Comparison of ENCODE assay signal across 8 cellular contexts in the genomic region with DNA sequence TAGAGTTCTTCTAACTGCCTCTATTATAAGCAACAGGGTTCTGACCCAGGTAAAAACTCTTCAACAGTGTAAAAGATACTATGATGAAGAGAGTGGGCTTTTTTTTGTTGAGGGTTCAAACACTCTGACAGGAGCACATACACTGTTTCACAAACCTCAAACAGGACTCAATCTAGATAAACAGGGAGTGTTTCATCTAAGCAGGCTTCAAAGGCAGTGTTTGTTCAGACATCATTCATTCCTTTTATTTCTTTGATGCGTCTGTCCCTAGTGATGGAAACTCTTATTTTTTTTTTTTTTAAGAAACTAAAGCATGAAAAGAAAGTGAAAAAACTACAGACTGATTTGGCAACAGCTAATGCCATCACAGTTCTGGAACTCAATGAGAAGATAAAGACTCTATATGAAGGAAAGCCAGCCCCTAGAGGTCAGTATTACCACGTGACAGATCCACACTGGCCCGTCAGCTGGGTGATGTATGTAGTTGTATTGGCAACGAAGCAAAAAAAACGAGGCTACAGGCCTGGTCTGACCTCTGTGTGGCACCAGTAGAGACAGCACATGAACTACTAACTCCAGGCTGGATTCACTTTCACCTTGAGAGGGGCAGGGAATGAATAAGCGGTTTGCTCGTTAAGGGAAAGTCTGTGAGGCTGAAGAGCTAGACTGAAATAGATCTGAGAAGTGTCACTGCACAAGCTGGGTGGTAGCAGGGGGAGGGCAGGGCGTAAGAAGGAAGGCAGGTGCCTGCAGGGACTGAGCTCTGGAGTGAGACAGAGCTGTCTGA.
DNase-seq lines count a peak whose midpoint lies in the region; ATAC-seq and TF ChIP-seq lines count a peak whose summit lies in the region.

No MANE protein-coding gene starts in this region.

- peak; percentile 91 for ATAC-seq in GM18505 (IDR thresholded peaks at IDR 0.05; ENCODE audit: unreplicated experiment)
- ATAC-seq in HG02759 (IDR thresholded peaks at IDR 0.05; ENCODE audit: unreplicated experiment) = peak; percentile 90
- peak; percentile 79 for ATAC-seq in esophagus mucosa

- TF ChIP-seq POLR2A in GM18505 (IDR thresholded peaks at IDR 0.05; ENCODE audit: borderline replicate concordance, extremely low read depth, insufficient read depth, insufficient read length) (no peak), lower leg skin (IDR thresholded peaks at IDR 0.05) (no peak)

- no peak overlapping the region for H3K27ac Mint-ChIP-seq in nephron

- H3K27me3 ChIP-seq in BJ (ENCODE audit: control insufficient read depth, insufficient read depth, low read length) = no peaks in the 10 kb centered on the region

- no peaks in the 10 kb centered on the region for H3K27me3 Mint-ChIP-seq in nephron (ENCODE audit: low read depth)

- intact Hi-C loops in lower leg skin (cut with DNase I; ENCODE audit: low total_unique reads) = no loop called here

- H3K9me3 Mint-ChIP-seq in nephron = peaks cover 4% of the 10 kb centered on the region

- CTCF ChIA-PET in BJ (lab: Yijun Ruan, JAX) = interaction anchor here (1.0 to 3.2 kb wide), 6 partner anchors 9 to 326 kb away, joined by 3 to 14 read pairs (median 3); no protein-coding TSS in a partner anchor

- H3K36me3 Mint-ChIP-seq in nephron (ENCODE audit: low read depth) = peaks cover 5% of the 10 kb centered on the region

- no peaks in the 10 kb centered on the region for H3K36me3 ChIP-seq in BJ (ENCODE audit: control insufficient read depth, insufficient read depth, low read length)

- H3K4me3 ChIP-seq in BJ (ENCODE audit: low read depth, low read length) (no peak overlapping the region), lower leg skin (ENCODE audit: low read depth, poor library complexity, severe bottlenecking) (no peak overlapping the region)

- no peak for DNase-seq in BJ (ENCODE audit: low read depth)
- peak; percentile 32 for DNase-seq in NCI-H1417 treated with DMSO at 0.1 percent for 48 hours (lab: John Stamatoyannopoulos, UW)
- peak; percentile 36 for DNase-seq in UCSD-AML1 (lab: John Stamatoyannopoulos, UW; ENCODE audit: unreplicated experiment)
- DNase-seq in lower leg skin (ENCODE audit: low spot score in 2 of 2) = no peak

- peak; percentile 20; the same call in 1 of the 2 replicates for TF ChIP-seq CTCF in BJ (IDR thresholded peaks at IDR 0.05; ENCODE audit: insufficient read depth, low read depth, low read length)
- peak in 2 of 3 experiments; percentile 41 to 49 for TF ChIP-seq CTCF in nephron (IDR thresholded peaks at IDR 0.05; ENCODE audit: unreplicated experiment in 3 of 3)
- TF ChIP-seq CTCF in lower leg skin (IDR thresholded peaks at IDR 0.05) = no peak

- no peak overlapping the region for H3K4me3 Mint-ChIP-seq in nephron

- peaks cover 11% of the 10 kb centered on the region for H3K4me1 Mint-ChIP-seq in nephron

- POLR2A ChIA-PET in BJ (lab: Charles Lee) = interaction anchor here (0.6 kb wide), 2 partner anchors 252 to 327 kb away, joined by 3 to 4 read pairs; no protein-coding TSS in a partner anchor

- 30 to 34% methylated on average over 8 of the region's 8 CpGs for WGBS in lower leg skin, 2 donors

Comparison
In these comparisons a context has a peak if more than half of its experiments do, and no peak if none do; other contexts are left out.
1. DNase-seq: peak in NCI-H1417 treated with DMSO at 0.1 percent for 48 hours (single experiment) and UCSD-AML1 (single experiment); none in BJ (single experiment) and lower leg skin (0 of 2).
2. CTCF ChIP-seq: peak in BJ (single experiment) and nephron (2 of 3); none in lower leg skin (0 of 3).
3. Peak in every context shown above with its lines, with median percentiles within 50 percentile points of each other: ATAC-seq.